In genomic region chr2:64945973-64946736, GRCh38 we compare ENCODE assay signal across 8 cellular contexts. TPM values are rescaled to one million over a fixed set of nuclear protein-coding genes. Genes with fewer than 3 reads are reported as not detected.
DNase-seq lines count a peak whose midpoint lies in the region; ATAC-seq and TF ChIP-seq lines count a peak whose summit lies in the region.

No MANE protein-coding gene starts in this region.

- H3K27ac ChIP-seq in Peyer's patch (peak overlapping the region in 2 of 4 donors; percentile 51 to 71), skin epidermis (peak overlapping the region in 20 of 21 experiments; percentile 2 to 89 (median 65))

- H3K9me3 Mint-ChIP-seq in HFFc6: no peaks in the 10 kb centered on the region

- ATAC-seq in GM18511 (IDR thresholded peaks at IDR 0.05; ENCODE audit: unreplicated experiment): peak; percentile 95
- ATAC-seq in HG02840 (IDR thresholded peaks at IDR 0.05; ENCODE audit: low FRiP score, unreplicated experiment): peak; percentile 87
- no peak for ATAC-seq in SK-N-SH treated with all-trans-retinoic acid at 6 μM for 48 hours

- no peak overlapping the region for H3K4me3 Mint-ChIP-seq in HFFc6

- peak in 2 of 3 donors; percentile 85 to 86 for DNase-seq in Peyer's patch
- peak; percentile 3 to 38 (median 18) for DNase-seq in activated naive CD4-positive, alpha-beta T cell (lab: John Stamatoyannopoulos, UW)
- no peak for DNase-seq in DMS114 treated with DMSO at 0.1 percent for 48 hours (lab: John Stamatoyannopoulos, UW; ENCODE audit: unreplicated experiment)
- DNase-seq in HFFc6: no peak

- no peaks in the 10 kb centered on the region for H3K36me3 ChIP-seq in Peyer's patch

- TF ChIP-seq CTCF in Peyer's patch (IDR thresholded peaks at IDR 0.05) (no peak), HFFc6 (IDR thresholded peaks at IDR 0.05) (no peak)

- H3K27me3 ChIP-seq in Peyer's patch: no peaks in the 10 kb centered on the region

- H3K27ac Mint-ChIP-seq in HFFc6: no peak overlapping the region

- H3K36me3 Mint-ChIP-seq in HFFc6 (ENCODE audit: low read depth): no peaks in the 10 kb centered on the region

- H3K4me1 Mint-ChIP-seq in HFFc6 (ENCODE audit: low read depth): peaks cover 18% of the 10 kb centered on the region

- H3K4me3 ChIP-seq in Peyer's patch (no peak overlapping the region), skin epidermis (no peak overlapping the region)

- H3K9me3 ChIP-seq in Peyer's patch: no peaks in the 10 kb centered on the region

- peaks cover 0 to 10% (median 4%) of the 10 kb centered on the region in 4 donors for H3K4me1 ChIP-seq in Peyer's patch

- peaks cover 22% of the 10 kb centered on the region for H3K27me3 Mint-ChIP-seq in HFFc6 (ENCODE audit: insufficient read depth)

- no peak for TF ChIP-seq POLR2A in Peyer's patch (IDR thresholded peaks at IDR 0.05)

TF ChIP-seq in SK-N-SH treated with all-trans-retinoic acid at 6 μM for 48 hours, 23 proteins besides CTCF, POLR2A, EP300 and RAD21:
- no peak for TF ChIP-seq TSHZ2 (CRISPR knock-in tag; IDR thresholded peaks at IDR 0.05)
- no peak for TF ChIP-seq ZNF565 (CRISPR knock-in tag; conservative IDR thresholded peaks at IDR 0.05; ENCODE audit: low read depth)
- no peak for TF ChIP-seq CREB5 (CRISPR knock-in tag; IDR thresholded peaks at IDR 0.05; ENCODE audit: low read depth)
- no peak for TF ChIP-seq RARB (CRISPR knock-in tag; IDR thresholded peaks at IDR 0.05)
- TF ChIP-seq ARNTL (CRISPR knock-in tag; IDR thresholded peaks at IDR 0.05; ENCODE audit: borderline replicate concordance, low read depth): no peak
- no peak for TF ChIP-seq ISL1 (CRISPR knock-in tag; IDR thresholded peaks at IDR 0.05)
- TF ChIP-seq ESRRG (CRISPR knock-in tag; IDR thresholded peaks at IDR 0.05): no peak
- no peak for TF ChIP-seq GLIS3 (CRISPR knock-in tag; IDR thresholded peaks at IDR 0.05)
- TF ChIP-seq ZC3H10 (CRISPR knock-in tag; IDR thresholded peaks at IDR 0.05): no peak
- TF ChIP-seq BACH2 (CRISPR knock-in tag; IDR thresholded peaks at IDR 0.05; ENCODE audit: borderline replicate concordance): no peak
- no peak for TF ChIP-seq POU6F1 (CRISPR knock-in tag; IDR thresholded peaks at IDR 0.05; ENCODE audit: borderline replicate concordance, low read depth)

RNA-seq across cellular contexts. Expression of gene SLC1A4, which starts 43.0 kb away (rescaled TPM):
- 10 to 100 TPM in 1 of 4 donors, 1 to 10 TPM in 3; 2.7 to 12.4 (median 3.4) TPM for total RNA-seq in Peyer's patch
- total RNA-seq in HFFc6 (2021; fragmentation: NEBNext Ultra II Directional; extraction: Animal tissue kit (Norgen Biotek cat#: 25700)): 10 to 100 TPM in 1 of 6 experiments, 1 to 10 TPM in 5; 7.2 to 10.3 (median 9.0) TPM

Comparison
In these comparisons a context has a peak if more than half of its experiments do, and no peak if none do; other contexts are left out.
1. DNase-seq: peak in Peyer's patch (2 of 3) and activated naive CD4-positive, alpha-beta T cell (4 of 4); none in DMS114 treated with DMSO at 0.1 percent for 48 hours (single experiment) and HFFc6 (single experiment).